Comparison of ENCODE assay signal across 15 cellular contexts in genomic region chr5:1026700-1027621, GRCh38. TPM values are rescaled to one million over a fixed set of nuclear protein-coding genes. Genes with fewer than 3 reads are reported as not detected.
"Had no signal": no experiment of that assay in that cellular context is flagged by ENCODE, and none has a peak within 500 bp of the region (broad histone marks: within the 10 kb centered on the region; RNA-seq: fewer than 3 reads in every experiment).

No MANE protein-coding gene starts in this region.

- H3K4me1 ChIP-seq: uterus had no signal

- H3K9me3 ChIP-seq: thoracic aorta, uterus had no signal

- H3K9me3 Mint-ChIP-seq: activated B cell treated with CpG ODN at 0.5 μM for 24 hours; activated CD4-positive, alpha-beta T cell treated with anti-CD3 and anti-CD28 coated beads, Interleukin-2, amount 10 ng/mL, durations not matched to agents 7 days and 5 days; activated naive CD4-positive, alpha-beta T cell treated with anti-CD3 and anti-CD28 coated beads, Interleukin-2, amount 50 U/mL, for 24 hours; nephron; stimulated activated naive CD8-positive, alpha-beta T cell treated with anti-CD3 and anti-CD28 coated beads, Interleukin-15, amount 100 ng/mL, for 72 hours had no signal

- H3K36me3 ChIP-seq: thoracic aorta, uterus had no signal

- H3K4me3 ChIP-seq: thoracic aorta, uterus had no signal

- H3K27me3 Mint-ChIP-seq: activated CD4-positive, alpha-beta T cell treated with anti-CD3 and anti-CD28 coated beads, Interleukin-2, amount 10 ng/mL, durations not matched to agents 7 days and 5 days; activated naive CD4-positive, alpha-beta T cell treated with anti-CD3 and anti-CD28 coated beads, Interleukin-2, amount 50 U/mL, for 24 hours; stimulated activated naive CD8-positive, alpha-beta T cell treated with anti-CD3 and anti-CD28 coated beads, Interleukin-15, amount 100 ng/mL, for 72 hours; T-helper 17 cell had no signal

- H3K4me3 Mint-ChIP-seq: activated B cell treated with CpG ODN at 0.5 μM for 24 hours; activated CD4-positive, alpha-beta T cell treated with anti-CD3 and anti-CD28 coated beads, Interleukin-2, amount 10 ng/mL, durations not matched to agents 7 days and 5 days; activated naive CD4-positive, alpha-beta T cell treated with anti-CD3 and anti-CD28 coated beads, Interleukin-2, amount 50 U/mL, for 24 hours; nephron; stimulated activated naive CD8-positive, alpha-beta T cell treated with anti-CD3 and anti-CD28 coated beads, Interleukin-15, amount 100 ng/mL, for 72 hours; T-helper 17 cell had no signal

- H3K36me3 Mint-ChIP-seq: activated naive CD4-positive, alpha-beta T cell treated with anti-CD3 and anti-CD28 coated beads, Interleukin-2, amount 50 U/mL, for 24 hours had no signal

- ATAC-seq: stimulated activated naive CD8-positive, alpha-beta T cell treated with anti-CD3 and anti-CD28 coated beads, Interleukin-15, amount 100 ng/mL, for 72 hours; T-helper 17 cell had no signal

- H3K27me3 ChIP-seq: uterus had no signal

- H3K27ac Mint-ChIP-seq: activated B cell treated with CpG ODN at 0.5 μM for 24 hours; activated CD4-positive, alpha-beta T cell treated with anti-CD3 and anti-CD28 coated beads, Interleukin-2, amount 10 ng/mL, durations not matched to agents 7 days and 5 days; activated naive CD4-positive, alpha-beta T cell treated with anti-CD3 and anti-CD28 coated beads, Interleukin-2, amount 50 U/mL, for 24 hours; T-helper 17 cell had no signal

- H3K27ac ChIP-seq: thoracic aorta, uterus had no signal

- DNase-seq: activated B cell treated with CpG ODN at 0.5 μM for 24 hours; activated CD4-positive, alpha-beta T cell treated with anti-CD3 and anti-CD28 coated beads, Interleukin-2, amount 10 ng/mL, durations not matched to agents 7 days and 5 days; central memory CD4-positive, alpha-beta T cell; cortex of kidney; effector CD8-positive, alpha-beta T cell; hypothalamus; mesenchymal stem cell; stimulated activated CD4-positive, alpha-beta T cell treated with anti-CD3 and anti-CD28 coated beads, Interleukin-4, amount 100 ng/mL, for 4 hours; stimulated activated naive CD8-positive, alpha-beta T cell treated with anti-CD3 and anti-CD28 coated beads, Interleukin-15, amount 100 ng/mL, for 72 hours; T-helper 17 cell; uterus had no signal

- H3K4me1 Mint-ChIP-seq: activated B cell treated with CpG ODN at 0.5 μM for 24 hours; activated CD4-positive, alpha-beta T cell treated with anti-CD3 and anti-CD28 coated beads, Interleukin-2, amount 10 ng/mL, durations not matched to agents 7 days and 5 days; activated naive CD4-positive, alpha-beta T cell treated with anti-CD3 and anti-CD28 coated beads, Interleukin-2, amount 50 U/mL, for 24 hours; stimulated activated naive CD8-positive, alpha-beta T cell treated with anti-CD3 and anti-CD28 coated beads, Interleukin-15, amount 100 ng/mL, for 72 hours had no signal

RNA-seq across cellular contexts. Expression of gene NKD2, which starts 18.4 kb away (rescaled TPM):
- total RNA-seq: epithelial cell of proximal tubule, T-helper 17 cell had no signal
